27 cellular contexts compared by ENCODE assay signal in the genomic region with DNA sequence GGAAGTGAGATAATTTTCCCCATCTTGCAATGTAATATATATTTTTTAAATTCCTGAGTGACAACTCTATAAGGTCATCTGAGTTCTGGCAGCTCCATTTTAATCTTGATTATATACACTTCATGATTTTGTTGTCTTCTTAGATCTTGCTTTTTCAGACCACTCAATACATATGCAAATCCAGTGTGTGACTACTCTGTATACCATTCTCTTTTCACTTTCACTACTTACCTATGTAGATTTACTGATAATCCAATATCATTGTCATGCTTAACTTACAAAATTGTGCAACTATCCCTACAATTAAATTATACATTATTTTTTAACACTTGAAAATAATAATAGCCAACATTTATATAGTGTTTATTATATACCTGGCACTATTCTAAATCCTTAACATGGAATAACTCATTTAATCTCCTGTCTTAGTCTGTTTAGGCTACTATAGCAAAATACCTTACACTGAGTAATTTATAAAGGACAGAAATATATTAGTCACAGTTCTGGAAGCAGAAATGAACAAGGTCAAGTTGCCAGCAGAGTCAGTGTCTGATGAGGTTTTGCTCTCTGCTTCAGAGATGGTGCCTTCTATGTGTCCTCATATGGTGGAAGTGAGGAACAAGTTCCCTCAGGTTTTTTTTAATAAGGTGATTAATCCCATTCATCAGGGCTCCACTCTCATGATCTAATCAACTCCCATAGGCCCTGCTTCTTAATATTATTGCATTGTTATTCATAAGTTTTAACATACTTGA.
"Had no signal": no experiment of that assay in that cellular context is flagged by ENCODE, and none has a peak within 500 bp of the region (broad histone marks: within the 10 kb centered on the region; RNA-seq: fewer than 3 reads in every experiment).

No MANE protein-coding gene starts in this region.

- H3K4me3 ChIP-seq: colonic mucosa, gastrocnemius medialis, hepatocyte, left lung, mucosa of descending colon, pancreas, right lobe of liver, thyroid gland, vagina had no signal

- H3K27me3 ChIP-seq: colonic mucosa, gastrocnemius medialis, hepatocyte, left lung, neutrophil, pancreas, right lobe of liver, thyroid gland, vagina had no signal

- H3K27ac ChIP-seq: colonic mucosa, epithelial cell of prostate, gastrocnemius medialis, hepatocyte, left lung, neutrophil, pancreas, right lobe of liver, thyroid gland, vagina had no signal

- H3K4me2 ChIP-seq: hepatocyte had no signal

- DNase-seq: colonic mucosa; effector CD8-positive, alpha-beta T cell; endodermal cell; gastrocnemius medialis; head of caudate nucleus; kidney; left cardiac atrium; left lung; mesenchymal stem cell; mucosa of descending colon; naive B cell; pancreas; retina; right lobe of liver; small intestine; stimulated activated CD4-positive, alpha-beta T cell treated with anti-CD3 and anti-CD28 coated beads, Interleukin-15, amount 100 ng/mL, for 24 hours; stimulated activated CD4-positive, alpha-beta T cell treated with anti-CD3 and anti-CD28 coated beads, Interleukin-2, amount 100 ng/mL, for 48 hours; stimulated activated naive CD4-positive, alpha-beta T cell; stimulated activated naive CD8-positive, alpha-beta T cell treated with anti-CD3 and anti-CD28 coated beads, Interleukin-15, amount 100 ng/mL, for 72 hours; thyroid gland; trophoblast cell had no signal

- H3K9me3 ChIP-seq: colonic mucosa, gastrocnemius medialis, left lung, mucosa of descending colon, neutrophil, pancreas, right lobe of liver, thyroid gland, vagina had no signal

- ATAC-seq: esophagus mucosa; gastrocnemius medialis; left cardiac atrium; left lung; mucosa of descending colon; natural killer cell treated with Interleukin-12 subunit alpha and Interleukin-12 subunit beta and Interleukin-15 and Interleukin-18, amount 100 ng/mL, for 72 hours; pancreas; right lobe of liver; stimulated activated naive CD8-positive, alpha-beta T cell treated with anti-CD3 and anti-CD28 coated beads, Interleukin-15, amount 100 ng/mL, for 72 hours had no signal

- H3K4me1 ChIP-seq: colonic mucosa, gastrocnemius medialis, right lobe of liver, thyroid gland, vagina had no signal

- H3K36me3 ChIP-seq: colonic mucosa, gastrocnemius medialis, left lung, neutrophil, pancreas, right lobe of liver, thyroid gland, vagina had no signal

- H2AFZ ChIP-seq: hepatocyte had no signal
